ENCODE assay signal across 24 cellular contexts in the genomic region with DNA sequence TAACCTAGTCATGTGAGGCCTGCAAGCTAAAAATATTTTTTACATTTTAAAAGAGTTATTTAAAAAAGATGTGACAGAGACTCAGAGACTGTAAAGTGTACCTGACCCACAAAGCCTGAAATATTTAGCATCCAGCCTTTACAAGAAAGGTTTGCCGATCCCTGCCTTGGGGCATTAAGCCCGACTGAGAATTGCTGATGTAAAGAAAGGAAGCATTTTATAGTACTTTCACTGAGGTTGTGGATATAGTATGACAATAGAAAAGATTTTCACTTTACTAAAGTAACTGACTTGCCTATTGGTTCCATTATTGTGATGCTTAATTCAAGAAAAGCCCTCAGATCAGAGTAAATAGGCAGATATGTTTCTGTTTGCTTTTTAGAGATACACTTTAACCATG.
"Had no signal": no experiment of that assay in that cellular context is flagged by ENCODE, and none has a peak within 500 bp of the region (broad histone marks: within the 10 kb centered on the region; RNA-seq: fewer than 3 reads in every experiment).

No MANE protein-coding gene starts in this region.

- H3K27ac ChIP-seq: colonic mucosa, esophagus muscularis mucosa, foreskin keratinocyte, gastroesophageal sphincter, heart right ventricle, left lung, neural progenitor cell, prostate gland, skin epidermis, thoracic aorta, tibial nerve, upper lobe of right lung, uterus had no signal

- H3K4me3 Mint-ChIP-seq: nephron; neural progenitor cell; stimulated activated naive B cell treated with anti-CD40 and anti-IgM and Interleukin-4, amounts not matched to agents 10 μg/mL and 1 μg/mL and 100 μg/mL, for 72 hours; stimulated activated naive CD8-positive, alpha-beta T cell treated with anti-CD3 and anti-CD28 coated beads, Interleukin-15, Interleukin-2, amounts not matched to agents 100 ng/mL and 50 ng/mL, for 24 hours had no signal

- H3K4me1 ChIP-seq: colonic mucosa, esophagus muscularis mucosa, gastroesophageal sphincter, heart right ventricle, left lung, prostate gland, tibial nerve, upper lobe of right lung, uterus had no signal

- H3K9me3 Mint-ChIP-seq: nephron; neural progenitor cell; stimulated activated naive B cell treated with anti-CD40 and anti-IgM and Interleukin-4, amounts not matched to agents 10 μg/mL and 1 μg/mL and 100 μg/mL, for 72 hours; stimulated activated naive CD8-positive, alpha-beta T cell treated with anti-CD3 and anti-CD28 coated beads, Interleukin-15, Interleukin-2, amounts not matched to agents 100 ng/mL and 50 ng/mL, for 24 hours had no signal

- ATAC-seq: gastroesophageal sphincter; heart right ventricle; left cardiac atrium; left lung; right cardiac atrium; stimulated activated naive B cell treated with anti-CD40 and anti-IgM and Interleukin-4, amounts not matched to agents 10 μg/mL and 1 μg/mL and 100 μg/mL, for 72 hours; upper lobe of right lung had no signal

- H3K27me3 Mint-ChIP-seq: stimulated activated naive CD8-positive, alpha-beta T cell treated with anti-CD3 and anti-CD28 coated beads, Interleukin-15, Interleukin-2, amounts not matched to agents 100 ng/mL and 50 ng/mL, for 24 hours had no signal

- H3K4me2 ChIP-seq: neural progenitor cell had no signal

- DNase-seq: colonic mucosa; dermis blood vessel endothelial cell; effector memory CD4-positive, alpha-beta T cell; foreskin keratinocyte; heart right ventricle; hippocampal formation; left cardiac atrium; left lung; mammary epithelial cell; right cardiac atrium; stimulated activated CD4-positive, alpha-beta T cell treated with anti-CD3 and anti-CD28 coated beads, Interleukin-15, amount 100 ng/mL, for 24 hours; stimulated activated CD4-positive, alpha-beta T cell treated with anti-CD3 and anti-CD28 coated beads, Interleukin-2, amount 100 ng/mL, for 48 hours; stimulated activated naive B cell treated with anti-CD40 and anti-IgM and Interleukin-4, amounts not matched to agents 10 μg/mL and 1 μg/mL and 100 μg/mL, for 72 hours; upper lobe of right lung; uterus had no signal

- H2AFZ ChIP-seq: neural progenitor cell had no signal

- H3K27ac Mint-ChIP-seq: nephron; neural progenitor cell; stimulated activated naive B cell treated with anti-CD40 and anti-IgM and Interleukin-4, amounts not matched to agents 10 μg/mL and 1 μg/mL and 100 μg/mL, for 72 hours; stimulated activated naive CD8-positive, alpha-beta T cell treated with anti-CD3 and anti-CD28 coated beads, Interleukin-15, Interleukin-2, amounts not matched to agents 100 ng/mL and 50 ng/mL, for 24 hours had no signal

- H3K27me3 ChIP-seq: colonic mucosa, esophagus muscularis mucosa, foreskin keratinocyte, gastroesophageal sphincter, neural progenitor cell, upper lobe of right lung had no signal

- H3K9me3 ChIP-seq: colonic mucosa, esophagus muscularis mucosa, gastroesophageal sphincter, heart right ventricle, left lung, prostate gland, thoracic aorta, tibial nerve, upper lobe of right lung, uterus had no signal

- H3K36me3 Mint-ChIP-seq: neural progenitor cell; stimulated activated naive B cell treated with anti-CD40 and anti-IgM and Interleukin-4, amounts not matched to agents 10 μg/mL and 1 μg/mL and 100 μg/mL, for 72 hours had no signal

- H3K36me3 ChIP-seq: colonic mucosa, esophagus muscularis mucosa, gastroesophageal sphincter, heart right ventricle, left lung, neural progenitor cell, prostate gland, thoracic aorta, tibial nerve, upper lobe of right lung, uterus had no signal

- H3K4me3 ChIP-seq: colonic mucosa, esophagus muscularis mucosa, gastroesophageal sphincter, heart right ventricle, left lung, neural progenitor cell, prostate gland, skin epidermis, thoracic aorta, tibial nerve, upper lobe of right lung, uterus had no signal
